Comparison of ENCODE assay signal across 8 cellular contexts in genomic region chr5:78360674-78361225, GRCh38. TPM values are rescaled to one million over a fixed set of nuclear protein-coding genes. Genes with fewer than 3 reads are reported as not detected.
DNase-seq lines count a peak whose midpoint lies in the region; ATAC-seq and TF ChIP-seq lines count a peak whose summit lies in the region.

No MANE protein-coding gene starts in this region.

- DNase-seq in NCI-H2081 (lab: John Stamatoyannopoulos, UW): peak; percentile 42 to 44
- DNase-seq in NCI-H2081 treated with DMSO at 0.1 percent for 48 hours (lab: John Stamatoyannopoulos, UW): no peak
- DNase-seq in SK-N-MC (ENCODE audit: low read depth, low spot score): no peak
- DNase-seq in activated naive CD8-positive, alpha-beta T cell treated with anti-CD3 and anti-CD28 coated beads, Interleukin-2, amount 50 U/mL, for 24 hours: peak; percentile 64
- peak; percentile 45 to 87 (median 76) for DNase-seq in right cardiac atrium
- DNase-seq in gastrocnemius medialis: peak; percentile 14 to 29
- DNase-seq in OCI-M2 (lab: John Stamatoyannopoulos, UW; ENCODE audit: unreplicated experiment): no peak

- no peaks in the 10 kb centered on the region for H3K27me3 Mint-ChIP-seq in activated naive CD8-positive, alpha-beta T cell treated with anti-CD3 and anti-CD28 coated beads, Interleukin-2, amount 50 U/mL, for 24 hours

- H3K4me3 ChIP-seq in SK-N-MC: peak overlapping the region; percentile 88
- H3K4me3 ChIP-seq in right cardiac atrium (ENCODE audit: low read length): peak overlapping the region; percentile 56
- H3K4me3 ChIP-seq in gastrocnemius medialis: peak overlapping the region; percentile 81 to 100 (median 99)

- H3K4me1 Mint-ChIP-seq in activated naive CD8-positive, alpha-beta T cell treated with anti-CD3 and anti-CD28 coated beads, Interleukin-2, amount 50 U/mL, for 24 hours: peaks cover 39% of the 10 kb centered on the region

- intact Hi-C loops in right cardiac atrium (cut with DNase I): loop anchor here in 1 of 4 donors (5.0 kb wide), 1 partner anchor 68 kb away; the partner anchor contains the start of gene AP3B1
- intact Hi-C loops in gastrocnemius medialis (cut with DNase I; ENCODE audit: low total_unique reads): loop anchor here (1.0 to 10.0 kb wide), 5 partner anchors 16 to 624 kb away; partner anchors contain the start of genes AP3B1, ARSB and LHFPL2

- H3K36me3 ChIP-seq in SK-N-MC (ENCODE audit: insufficient read depth, low read length) (no peaks in the 10 kb centered on the region), gastrocnemius medialis (no peaks in the 10 kb centered on the region)

- under 1% methylated on average over 50 of the region's 50 CpGs for WGBS in right cardiac atrium

- H3K4me1 ChIP-seq in right cardiac atrium (ENCODE audit: control insufficient read depth, insufficient read depth, low read length) (no peaks in the 10 kb centered on the region), gastrocnemius medialis (peaks cover 24 to 26% of the 10 kb centered on the region in 2 donors)

- peak in 1 of 2 donors; percentile 4 for TF ChIP-seq POLR2A in gastrocnemius medialis (IDR thresholded peaks at IDR 0.05)

- H3K27ac ChIP-seq in SK-N-MC (no peak overlapping the region), right cardiac atrium (ENCODE audit: low read length) (peak overlapping the region; percentile 48), gastrocnemius medialis (peak overlapping the region; percentile 89 to 95 (median 92))

- H3K36me3 Mint-ChIP-seq in activated naive CD8-positive, alpha-beta T cell treated with anti-CD3 and anti-CD28 coated beads, Interleukin-2, amount 50 U/mL, for 24 hours (ENCODE audit: low read depth): peaks cover 5% of the 10 kb centered on the region

- ATAC-seq in HG03108 (IDR thresholded peaks at IDR 0.05; ENCODE audit: unreplicated experiment) (peak; percentile 33), right cardiac atrium (peak; percentile 58 to 59), gastrocnemius medialis (peak; percentile 32 to 38)
- ATAC-seq in activated naive CD8-positive, alpha-beta T cell treated with anti-CD3 and anti-CD28 coated beads, Interleukin-2, amount 50 U/mL, for 24 hours: peak; percentile 45

- H3K9me3 ChIP-seq in SK-N-MC (ENCODE audit: low read depth, low read length) (no peaks in the 10 kb centered on the region), right cardiac atrium (ENCODE audit: control insufficient read depth, low read length) (no peaks in the 10 kb centered on the region), gastrocnemius medialis (no peaks in the 10 kb centered on the region)

- peak overlapping the region; percentile 93 for H3K4me3 Mint-ChIP-seq in activated naive CD8-positive, alpha-beta T cell treated with anti-CD3 and anti-CD28 coated beads, Interleukin-2, amount 50 U/mL, for 24 hours

- in situ Hi-C loops in gastrocnemius medialis (cut with MboI; ENCODE audit: low sequenced_read_pairs in 4 of 4): no loop called here

- peak overlapping the region; percentile 97 for H3K27ac Mint-ChIP-seq in activated naive CD8-positive, alpha-beta T cell treated with anti-CD3 and anti-CD28 coated beads, Interleukin-2, amount 50 U/mL, for 24 hours

- no peak for TF ChIP-seq CTCF in gastrocnemius medialis (IDR thresholded peaks at IDR 0.05 in 4 of 5, conservative IDR thresholded peaks at IDR 0.05 in 1 of 5)

- no peaks in the 10 kb centered on the region for H3K27me3 ChIP-seq in right cardiac atrium (ENCODE audit: control insufficient read depth, insufficient read depth)
- no peaks in the 10 kb centered on the region for H3K27me3 ChIP-seq in gastrocnemius medialis

- H3K9me3 Mint-ChIP-seq in activated naive CD8-positive, alpha-beta T cell treated with anti-CD3 and anti-CD28 coated beads, Interleukin-2, amount 50 U/mL, for 24 hours: no peaks in the 10 kb centered on the region

- peak overlapping the region; percentile 75 for H3K9ac ChIP-seq in SK-N-MC (ENCODE audit: insufficient read length)

RNA-seq across cellular contexts. Expression of gene SCAMP1, which starts 0.3 kb away (rescaled TPM):
- total RNA-seq in right cardiac atrium (10 to 100 TPM; 37.9 to 44.1 (median 40.4) TPM), gastrocnemius medialis (10 to 100 TPM; 17.5 to 35.2 (median 22.0) TPM)
- 14.6 TPM for polyA plus RNA-seq in right cardiac atrium

Comparison
In these comparisons a context has a peak if more than half of its experiments do, and no peak if none do; other contexts are left out.
1. DNase-seq: peak in NCI-H2081 (2 of 2), activated naive CD8-positive, alpha-beta T cell treated with anti-CD3 and anti-CD28 coated beads, Interleukin-2, amount 50 U/mL, for 24 hours (single experiment), right cardiac atrium (3 of 3) and gastrocnemius medialis (2 of 2); none in NCI-H2081 treated with DMSO at 0.1 percent for 48 hours (single experiment), SK-N-MC (single experiment) and OCI-M2 (single experiment).
2. Peak in every context shown above with its lines, with median percentiles within 50 percentile points of each other: ATAC-seq and H3K4me3 ChIP-seq.